14 cellular contexts compared by ENCODE assay signal in genomic region chr12:15928870-15929571, GRCh38. TPM values are rescaled to one million over a fixed set of nuclear protein-coding genes. Genes with fewer than 3 reads are reported as not detected.
A peak's percentile ranks its signal among the peaks of the same experiment; 100 is the strongest.
DNase-seq lines count a peak whose midpoint lies in the region; ATAC-seq and TF ChIP-seq lines count a peak whose summit lies in the region.
"Had no signal": no experiment of that assay in that cellular context is flagged by ENCODE, and none has a peak within 500 bp of the region (broad histone marks: within the 10 kb centered on the region; RNA-seq: fewer than 3 reads in every experiment).

No MANE protein-coding gene starts in this region.

- H3K27ac ChIP-seq in heart left ventricle = no peak overlapping the region
- H3K27ac ChIP-seq: 22Rv1, gastrocnemius medialis, VCaP had no signal

- 49 to 60% (median 54%) methylated on average over 10 of the region's 10 CpGs for WGBS in heart left ventricle, 4 donors

- peak; percentile 76 to 89 (median 84) for ATAC-seq in heart left ventricle
- no peak for ATAC-seq in HG03095 (IDR thresholded peaks at IDR 0.05; ENCODE audit: unreplicated experiment)
- ATAC-seq: activated T-helper 17 cell treated with anti-CD3 and anti-CD28 coated beads, Interleukin-2, amount 50 U/mL, for 72 hours had no signal

- no peak overlapping the region for H3K4me3 ChIP-seq in heart left ventricle
- H3K4me3 ChIP-seq: gastrocnemius medialis had no signal

- H3K4me1 ChIP-seq in heart left ventricle = peaks cover 0 to 17% (median 8%) of the 10 kb centered on the region in 12 donors

- no peak for TF ChIP-seq POLR2A in heart left ventricle (IDR thresholded peaks at IDR 0.05)

- H3K36me3 ChIP-seq in heart left ventricle = no peaks in the 10 kb centered on the region
- H3K36me3 ChIP-seq: gastrocnemius medialis had no signal

- DNase-seq in NCI-H1092 treated with DMSO at 0.1 percent for 48 hours (lab: John Stamatoyannopoulos, UW) (peak; percentile 36), NCI-H1092 (lab: John Stamatoyannopoulos, UW) (no peak), NCI-H146 (lab: John Stamatoyannopoulos, UW) (peak; percentile 60), heart left ventricle (peak; percentile 33 to 56 (median 47)), putamen (ENCODE audit: low spot score) (peak; percentile 8), kidney glomerular epithelial cell (lab: John Stamatoyannopoulos, UW) (no peak), NCI-H1930 (lab: John Stamatoyannopoulos, UW) (no peak)
- DNase-seq: DMS79; gastrocnemius medialis; stimulated activated naive CD4-positive, alpha-beta T cell treated with Interleukin-2 at 50 U/mL for 16 hours had no signal

- no peaks in the 10 kb centered on the region for H3K9me3 ChIP-seq in heart left ventricle
- H3K9me3 ChIP-seq: gastrocnemius medialis had no signal

- intact Hi-C loops in heart left ventricle (cut with DNase I) = no loop called here

- H3K27me3 ChIP-seq in heart left ventricle = no peaks in the 10 kb centered on the region
- H3K27me3 ChIP-seq: gastrocnemius medialis had no signal

- TF ChIP-seq CTCF in heart left ventricle (IDR thresholded peaks at IDR 0.05) = no peak

RNA-seq across cellular contexts. Expression of gene DERA, which starts 17.9 kb away (rescaled TPM):
- total RNA-seq in heart left ventricle = 10 to 100 TPM; 21.4 to 44.3 (median 23.8) TPM
- 10 to 100 TPM; 19.0 to 30.6 TPM for polyA plus RNA-seq in heart left ventricle

RNA-seq across cellular contexts. Expression of gene STRAP, which starts 46.8 kb away (rescaled TPM):
- total RNA-seq in heart left ventricle = 100 to 1,000 TPM in 6 of 9 donors, 10 to 100 TPM in 3; 61.6 to 176 (median 111) TPM
- polyA plus RNA-seq in heart left ventricle = 100 to 1,000 TPM; 148 to 237 TPM

Comparison
In these comparisons a context has a peak if more than half of its experiments do, and no peak if none do; other contexts are left out.
1. DNase-seq: peak in NCI-H1092 treated with DMSO at 0.1 percent for 48 hours (single experiment), NCI-H146 (single experiment), heart left ventricle (5 of 5) and putamen (single experiment); none in NCI-H1092 (single experiment), kidney glomerular epithelial cell (single experiment) and NCI-H1930 (0 of 2).